ENCODE assay signal across 8 cellular contexts in the genomic region with DNA sequence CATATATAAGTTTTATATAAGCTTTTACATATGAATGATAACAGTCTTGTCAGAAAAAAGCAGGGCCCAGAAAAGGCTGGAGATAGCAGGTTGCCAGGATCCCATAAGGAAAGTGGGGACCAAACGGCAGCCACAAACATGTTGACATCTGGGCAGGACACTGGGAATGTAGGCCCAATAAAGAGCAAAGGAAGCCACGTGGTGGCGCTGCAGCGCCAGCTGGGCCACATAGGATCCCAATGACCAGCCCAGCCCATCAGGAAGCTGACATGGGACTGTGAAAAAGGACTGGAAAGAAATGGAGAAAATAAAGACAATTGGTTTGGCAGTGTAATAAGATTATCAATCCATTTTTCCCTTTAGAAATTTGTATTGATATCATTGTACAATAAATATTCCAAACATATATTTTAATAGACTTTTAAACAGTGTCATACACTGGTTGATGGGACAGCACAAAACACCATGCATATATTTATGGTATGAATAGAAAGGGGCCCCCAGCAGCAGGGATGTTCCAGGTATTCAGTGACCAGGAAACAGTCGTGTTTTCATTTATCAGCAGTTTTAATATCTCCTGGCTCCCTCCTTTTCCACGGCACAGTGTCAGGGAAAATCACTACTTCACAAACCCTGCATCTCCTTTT.
DNase-seq lines count a peak whose midpoint lies in the region; ATAC-seq and TF ChIP-seq lines count a peak whose summit lies in the region.

No MANE protein-coding gene starts in this region.

- H3K4me3 ChIP-seq in LNCaP clone FGC (ENCODE audit: low read depth, low read length), result no peak overlapping the region

- ATAC-seq in GM18907 (IDR thresholded peaks at IDR 0.05; ENCODE audit: unreplicated experiment) (peak; percentile 56), esophagus mucosa (peak; percentile 79), HG03095 (IDR thresholded peaks at IDR 0.05; ENCODE audit: unreplicated experiment) (no peak), GM19455 (IDR thresholded peaks at IDR 0.05; ENCODE audit: unreplicated experiment) (no peak)

- DNase-seq in Ammon's horn (ENCODE audit: low spot score) (peak; percentile 65), LNCaP clone FGC (ENCODE audit: low read depth) (peak; percentile 31), RPMI8226 (peak; percentile 67), myocyte (ENCODE audit: low read depth) (peak; percentile 76)

- peak; percentile 87 for TF ChIP-seq CTCF in LNCaP clone FGC (IDR thresholded peaks at IDR 0.05; ENCODE audit: control insufficient read depth, extremely low read depth, insufficient read depth)

Comparison
In these comparisons a context has a peak if more than half of its experiments do, and no peak if none do; other contexts are left out.
1. ATAC-seq: peak in GM18907 (single experiment) and esophagus mucosa (single experiment); none in HG03095 (single experiment) and GM19455 (single experiment).
2. Peak in every context shown above with its lines, with median percentiles within 50 percentile points of each other: DNase-seq.